Comparison of ENCODE assay signal across 25 cellular contexts in genomic region chr5:26519245-26519644, GRCh38.
A peak's percentile ranks its signal among the peaks of the same experiment; 100 is the strongest.
DNase-seq lines count a peak whose midpoint lies in the region; ATAC-seq, FAIRE-seq and TF ChIP-seq lines count a peak whose summit lies in the region.
"Had no signal": no experiment of that assay in that cellular context is flagged by ENCODE, and none has a peak within 500 bp of the region (broad histone marks: within the 10 kb centered on the region; RNA-seq: fewer than 3 reads in every experiment).

No MANE protein-coding gene starts in this region.

- TF ChIP-seq RAD21 in HepG2 (CRISPR knock-in tag; IDR thresholded peaks at IDR 0.05): no peak

- H3K4me1 ChIP-seq in HepG2 (ENCODE audit: insufficient read depth, low read length): no peaks in the 10 kb centered on the region
- no peaks in the 10 kb centered on the region for H3K4me1 ChIP-seq in right lobe of liver
- H3K4me1 ChIP-seq: A549 had no signal

- ATAC-seq in HepG2 (no peak), right lobe of liver (no peak), activated B cell treated with CpG ODN at 0.5 μM for 24 hours (ENCODE audit: low read depth) (no peak)
- ATAC-seq: A549; CD8-positive, alpha-beta T cell had no signal

- TF ChIP-seq EP300 in HepG2 (IDR thresholded peaks at IDR 0.05; ENCODE audit: low read depth in 2 of 2, low read length in 2 of 2) (no peak), HepG2 (CRISPR knock-in tag; IDR thresholded peaks at IDR 0.05; ENCODE audit: borderline replicate concordance) (no peak)

- H3K4me2 ChIP-seq in HepG2 (ENCODE audit: low read depth, low read length): no peak overlapping the region
- H3K4me2 ChIP-seq: A549; BLaER1 treated with 17β-estradiol and CSF1 and Interleukin-3, amounts not matched to agents 10 nM and 100 nM had no signal

- POLR2A ChIA-PET in HepG2 (lab: Yijun Ruan, JAX): no interaction called here
- POLR2A ChIA-PET in activated B cell treated with CpG ODN at 0.5 μM for 24 hours (lab: Charles Lee): no interaction called here

- no peaks in the 10 kb centered on the region for H3K27me3 Mint-ChIP-seq in activated B cell treated with CpG ODN at 0.5 μM for 24 hours
- H3K27me3 Mint-ChIP-seq in nephron progenitor cell (ENCODE audit: low read depth, poor library complexity): peaks cover 2% of the 10 kb centered on the region
- H3K27me3 Mint-ChIP-seq: B cell; CD4-positive, alpha-beta T cell had no signal

- H3K4me1 Mint-ChIP-seq in activated B cell treated with CpG ODN at 0.5 μM for 24 hours (no peaks in the 10 kb centered on the region), nephron progenitor cell (no peaks in the 10 kb centered on the region)
- H3K4me1 Mint-ChIP-seq: B cell had no signal

- CTCF ChIA-PET in HepG2 (lab: Yijun Ruan, JAX; ENCODE audit: low intra/inter-chr PET ratio, low total read pairs) (no interaction called here), activated B cell treated with CpG ODN at 0.5 μM for 24 hours (lab: Charles Lee) (no interaction called here)

- H3K27me3 ChIP-seq in HepG2 (ENCODE audit: control insufficient read depth in 1 of 2, insufficient read depth in 2 of 2, low read length in 2 of 2): no peaks in the 10 kb centered on the region
- no peaks in the 10 kb centered on the region for H3K27me3 ChIP-seq in right lobe of liver
- H3K27me3 ChIP-seq: BLaER1 treated with 17β-estradiol and CSF1 and Interleukin-3, amounts not matched to agents 10 nM and 100 nM had no signal

- H3K79me2 ChIP-seq in HepG2 (ENCODE audit: insufficient read depth, low read length): no peaks in the 10 kb centered on the region

- H2AFZ ChIP-seq in HepG2 (ENCODE audit: low read length): no peak overlapping the region

- no peaks in the 10 kb centered on the region for H4K20me1 ChIP-seq in HepG2 (ENCODE audit: insufficient read depth, low read length)
- H4K20me1 ChIP-seq: BLaER1 treated with 17β-estradiol and CSF1 and Interleukin-3, amounts not matched to agents 10 nM and 100 nM had no signal

- H3K9me3 Mint-ChIP-seq in activated B cell treated with CpG ODN at 0.5 μM for 24 hours (peaks cover 2% of the 10 kb centered on the region), nephron progenitor cell (peaks cover 5% of the 10 kb centered on the region)

- H3K4me3 Mint-ChIP-seq in activated B cell treated with CpG ODN at 0.5 μM for 24 hours (no peak overlapping the region), nephron progenitor cell (no peak overlapping the region)
- H3K4me3 Mint-ChIP-seq: B cell; CD4-positive, alpha-beta T cell; CD8-positive, alpha-beta T cell had no signal

- DNase-seq in DMS53 (lab: John Stamatoyannopoulos, UW) (peak; percentile 16), DMS53 treated with DMSO at 0.1 percent for 48 hours (lab: John Stamatoyannopoulos, UW; ENCODE audit: unreplicated experiment) (no peak), HepG2 (ENCODE audit: low spot score) (no peak), right lobe of liver (no peak), activated B cell treated with CpG ODN at 0.5 μM for 24 hours (no peak), nephron progenitor cell (no peak), GM10266 (ENCODE audit: extremely low spot score) (no peak), COLO668 (lab: John Stamatoyannopoulos, UW; ENCODE audit: unreplicated experiment) (no peak)
- DNase-seq: AML-193; CD4-positive, alpha-beta T cell; CD8-positive, alpha-beta T cell; COR-L47; DMS 273 treated with DMSO at 0.1 percent for 48 hours; DMS153; DMS79; DND-41; EL; GDM1 had no signal

- no peak overlapping the region for H3K9ac ChIP-seq in HepG2 (ENCODE audit: insufficient read depth, low read depth, low read length)
- H3K9ac ChIP-seq: BLaER1 treated with 17β-estradiol and CSF1 and Interleukin-3, amounts not matched to agents 10 nM and 100 nM had no signal

- no peak for TF ChIP-seq POLR2A in HepG2 (IDR thresholded peaks at IDR 0.05; ENCODE audit: insufficient read depth in 1 of 2, low read depth in 2 of 2, low read length in 2 of 2)
- no peak for TF ChIP-seq POLR2A in right lobe of liver (IDR thresholded peaks at IDR 0.05)

- no peaks in the 10 kb centered on the region; the same call in 1 of the 2 replicates for H3K9me3 ChIP-seq in HepG2 (ENCODE audit: low read length)
- no peaks in the 10 kb centered on the region for H3K9me3 ChIP-seq in right lobe of liver
- H3K9me3 ChIP-seq: A549 had no signal

- H3K4me3 ChIP-seq in HepG2 (replicated peaks in 1 of 3; ENCODE audit: insufficient read depth in 1 of 3, low read depth in 2 of 3, low read length in 3 of 3) (no peak overlapping the region), right lobe of liver (no peak overlapping the region)
- H3K4me3 ChIP-seq: A549; BLaER1 treated with 17β-estradiol and CSF1 and Interleukin-3, amounts not matched to agents 10 nM and 100 nM had no signal

- in situ Hi-C loops in HepG2 (cut with HindIII; ENCODE audit: extremely low pct_ligation_motif_present, low pct_unique_long_range_greater_than_20kb): no loop called here

- H3K27ac ChIP-seq in HepG2 (ENCODE audit: extremely low read length, insufficient read depth, low read length): no peak overlapping the region
- no peak overlapping the region for H3K27ac ChIP-seq in right lobe of liver
- H3K27ac ChIP-seq: 22Rv1; A549; BLaER1 treated with 17β-estradiol and CSF1 and Interleukin-3, amounts not matched to agents 10 nM and 100 nM; C4-2B had no signal

- intact Hi-C loops in HepG2 (cut with micrococcal nuclease; ENCODE audit: unreplicated experiment): no loop called here
- intact Hi-C loops in right lobe of liver (cut with DNase I): no loop called here
- intact Hi-C loops in activated B cell treated with CpG ODN at 0.5 μM for 24 hours (cut with micrococcal nuclease): no loop called here

- 0% methylated on average over 3 of the region's 3 CpGs for WGBS in HepG2 (ENCODE audit: low lambda C conversion rate)
- WGBS in right lobe of liver (ENCODE audit: insufficient coverage, low coverage, low lambda C conversion rate, missing lambda C conversion rate): 31% methylated on average over 3 of the region's 3 CpGs

- TF ChIP-seq CTCF in HepG2 (CRISPR knock-in tag; IDR thresholded peaks at IDR 0.05) (no peak), right lobe of liver (IDR thresholded peaks at IDR 0.05) (no peak), activated B cell treated with CpG ODN at 0.5 μM for 24 hours (IDR thresholded peaks at IDR 0.05) (peak; percentile 19), nephron progenitor cell (IDR thresholded peaks at IDR 0.05) (no peak), GM10266 (IDR thresholded peaks at IDR 0.05; ENCODE audit: control insufficient read depth, insufficient read depth, low read depth, missing control alignments) (no peak)

- H3K36me3 Mint-ChIP-seq in activated B cell treated with CpG ODN at 0.5 μM for 24 hours (ENCODE audit: low read depth) (no peaks in the 10 kb centered on the region), nephron progenitor cell (ENCODE audit: low read depth) (no peaks in the 10 kb centered on the region)
- H3K36me3 Mint-ChIP-seq: CD8-positive, alpha-beta T cell had no signal

- no peaks in the 10 kb centered on the region for H3K36me3 ChIP-seq in HepG2 (replicated peaks in 1 of 2; ENCODE audit: control insufficient read depth in 1 of 2, insufficient read depth in 2 of 2, low read length in 2 of 2)
- no peaks in the 10 kb centered on the region for H3K36me3 ChIP-seq in right lobe of liver
- H3K36me3 ChIP-seq: BLaER1 treated with 17β-estradiol and CSF1 and Interleukin-3, amounts not matched to agents 10 nM and 100 nM had no signal

- BruUV-seq in HepG2 (replicated peaks; lab: Mats Ljungman, UMichigan): no TSS peak

- FAIRE-seq in HepG2 (lab: Jason Lieb, UNC): no peak
- FAIRE-seq: A549, GM12892, GM18507 had no signal

- H3K27ac Mint-ChIP-seq in activated B cell treated with CpG ODN at 0.5 μM for 24 hours: no peak overlapping the region
- H3K27ac Mint-ChIP-seq in nephron progenitor cell: peak overlapping the region; percentile 16
- H3K27ac Mint-ChIP-seq: B cell; CD4-positive, alpha-beta T cell; CD8-positive, alpha-beta T cell had no signal

TF ChIP-seq in HepG2, 621 proteins besides CTCF, POLR2A, EP300 and RAD21:
- TF ChIP-seq ATF7 (IDR thresholded peaks at IDR 0.05): peak; percentile 99
- TF ChIP-seq ATF7 (CRISPR knock-in tag; IDR thresholded peaks at IDR 0.05): no peak
- TF ChIP-seq ZNF770 (CRISPR knock-in tag; IDR thresholded peaks at IDR 0.05): no peak
- TF ChIP-seq CREB1 (IDR thresholded peaks at IDR 0.05): peak; percentile 97
- TF ChIP-seq CREB1 (CRISPR knock-in tag; IDR thresholded peaks at IDR 0.05): no peak
- no peak for TF ChIP-seq CEBPB (IDR thresholded peaks at IDR 0.05; ENCODE audit: borderline replicate concordance, low read depth, low read length)
